In the genomic region with DNA sequence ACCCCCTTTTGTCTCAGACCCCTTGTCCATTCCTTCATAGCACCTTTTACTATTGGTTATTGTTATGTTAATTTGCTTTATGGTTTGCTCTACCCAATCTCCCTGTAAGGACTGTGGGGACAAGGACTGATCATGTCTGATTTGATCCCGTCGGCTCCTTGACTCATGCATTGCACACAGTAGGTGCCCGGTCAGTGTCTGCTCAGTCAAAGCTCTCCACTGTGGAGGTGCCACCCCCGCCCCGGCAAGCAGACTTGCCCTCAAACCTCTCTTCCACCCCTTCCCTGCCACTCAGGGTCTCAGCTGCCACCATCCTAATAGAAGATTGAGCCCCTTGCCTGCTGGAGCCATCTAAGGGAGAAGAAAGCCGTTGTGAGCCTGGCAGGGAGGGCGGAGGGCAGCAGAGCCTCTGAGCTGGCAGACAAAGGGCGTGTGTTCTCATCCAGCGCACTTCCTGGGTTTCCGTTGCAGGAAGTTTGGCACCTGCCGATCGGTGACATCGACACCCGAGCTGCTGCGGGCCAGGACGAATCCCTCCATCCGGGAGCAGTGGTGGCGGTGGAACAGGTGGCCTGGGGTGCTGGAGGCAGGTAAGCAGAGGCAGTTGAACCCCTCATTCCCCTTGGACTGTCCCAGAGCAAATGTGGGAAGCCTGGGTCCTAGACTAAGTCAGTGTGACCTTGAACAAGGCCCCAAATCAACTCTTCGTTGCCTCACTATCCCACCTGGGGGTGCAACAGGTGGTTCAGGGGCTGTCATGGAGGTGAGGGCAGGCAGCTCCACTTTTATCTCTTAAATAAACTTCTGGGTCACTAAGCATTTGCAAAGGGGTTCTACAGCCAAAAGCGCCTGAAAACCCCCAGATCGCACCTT, we compare ENCODE assay signal across 9 cellular contexts. TPM values are rescaled to one million over a fixed set of nuclear protein-coding genes. Genes with fewer than 3 reads are reported as not detected.
DNase-seq lines count a peak whose midpoint lies in the region; ATAC-seq and TF ChIP-seq lines count a peak whose summit lies in the region.
"Had no signal": no experiment of that assay in that cellular context is flagged by ENCODE, and none has a peak within 500 bp of the region (broad histone marks: within the 10 kb centered on the region; RNA-seq: fewer than 3 reads in every experiment).

No MANE protein-coding gene starts in this region.

- no peak overlapping the region for H3K4me3 Mint-ChIP-seq in activated CD4-positive, alpha-beta T cell treated with anti-CD3 and anti-CD28 coated beads for 36 hours
- H3K4me3 Mint-ChIP-seq in activated CD4-positive, alpha-beta T cell treated with anti-CD3 and anti-CD28 coated beads, Interleukin-2, amount 10 ng/mL, durations not matched to agents 24 days and 14 days = no peak overlapping the region

- H3K4me3 ChIP-seq in suprapubic skin = peak overlapping the region; percentile 14
- H3K4me3 ChIP-seq in BE2C (ENCODE audit: low read depth, low read length) = no peak overlapping the region
- H3K4me3 ChIP-seq: ovary had no signal

- H3K27me3 Mint-ChIP-seq in activated CD4-positive, alpha-beta T cell treated with anti-CD3 and anti-CD28 coated beads for 36 hours = peaks cover 28% of the 10 kb centered on the region
- peaks cover 47% of the 10 kb centered on the region for H3K27me3 Mint-ChIP-seq in activated CD4-positive, alpha-beta T cell treated with anti-CD3 and anti-CD28 coated beads, Interleukin-2, amount 10 ng/mL, durations not matched to agents 24 days and 14 days

- H3K27me3 ChIP-seq in suprapubic skin = peaks cover 7% of the 10 kb centered on the region
- peaks cover 6% of the 10 kb centered on the region; the same call in 1 of the 2 replicates for H3K27me3 ChIP-seq in BE2C
- H3K27me3 ChIP-seq: ovary had no signal

- H3K4me1 ChIP-seq in suprapubic skin = peaks cover 54% of the 10 kb centered on the region
- peaks cover 12% of the 10 kb centered on the region; the same call in 1 of the 2 replicates for H3K4me1 ChIP-seq in BE2C

- H3K9me3 Mint-ChIP-seq in activated CD4-positive, alpha-beta T cell treated with anti-CD3 and anti-CD28 coated beads for 36 hours (ENCODE audit: low read depth) = no peaks in the 10 kb centered on the region
- no peaks in the 10 kb centered on the region for H3K9me3 Mint-ChIP-seq in activated CD4-positive, alpha-beta T cell treated with anti-CD3 and anti-CD28 coated beads, Interleukin-2, amount 10 ng/mL, durations not matched to agents 24 days and 14 days

- TF ChIP-seq EP300 in suprapubic skin (IDR thresholded peaks at IDR 0.05) = no peak

- no peak for TF ChIP-seq POLR2A in suprapubic skin (IDR thresholded peaks at IDR 0.05)

- no peaks in the 10 kb centered on the region for H3K36me3 Mint-ChIP-seq in activated CD4-positive, alpha-beta T cell treated with anti-CD3 and anti-CD28 coated beads for 36 hours (ENCODE audit: low read depth)
- H3K36me3 Mint-ChIP-seq in activated CD4-positive, alpha-beta T cell treated with anti-CD3 and anti-CD28 coated beads, Interleukin-2, amount 10 ng/mL, durations not matched to agents 24 days and 14 days (ENCODE audit: low read depth) = no peaks in the 10 kb centered on the region

- CTCF ChIA-PET in activated CD4-positive, alpha-beta T cell treated with anti-CD3 and anti-CD28 coated beads for 36 hours (lab: Charles Lee) = interaction anchor here (0.6 kb wide), 1 partner anchor 10 kb away, joined by 4 read pairs; no protein-coding TSS in a partner anchor

- POLR2A ChIA-PET in activated CD4-positive, alpha-beta T cell treated with anti-CD3 and anti-CD28 coated beads for 36 hours (lab: Charles Lee) = interaction anchor here (0.7 kb wide), 1 partner anchor 194 kb away, joined by 3 read pairs; no protein-coding TSS in a partner anchor

- H3K36me3 ChIP-seq in suprapubic skin = no peaks in the 10 kb centered on the region
- H3K36me3 ChIP-seq in BE2C = no peaks in the 10 kb centered on the region
- H3K36me3 ChIP-seq: ovary had no signal

- intact Hi-C loops in activated CD4-positive, alpha-beta T cell treated with anti-CD3 and anti-CD28 coated beads for 36 hours (cut with DNase I, micrococcal nuclease) = no loop called here
- intact Hi-C loops in activated CD4-positive, alpha-beta T cell treated with anti-CD3 and anti-CD28 coated beads, Interleukin-2, amount 10 ng/mL, durations not matched to agents 24 days and 14 days (cut with micrococcal nuclease) = no loop called here

- TF ChIP-seq CTCF in suprapubic skin (IDR thresholded peaks at IDR 0.05) (no peak), BE2C (IDR thresholded peaks at IDR 0.05; ENCODE audit: low read depth, low read length) (no peak)

- peaks cover 8% of the 10 kb centered on the region for H3K4me1 Mint-ChIP-seq in activated CD4-positive, alpha-beta T cell treated with anti-CD3 and anti-CD28 coated beads for 36 hours
- peaks cover 5% of the 10 kb centered on the region for H3K4me1 Mint-ChIP-seq in activated CD4-positive, alpha-beta T cell treated with anti-CD3 and anti-CD28 coated beads, Interleukin-2, amount 10 ng/mL, durations not matched to agents 24 days and 14 days

- no peak overlapping the region for H3K27ac Mint-ChIP-seq in activated CD4-positive, alpha-beta T cell treated with anti-CD3 and anti-CD28 coated beads for 36 hours
- no peak overlapping the region for H3K27ac Mint-ChIP-seq in activated CD4-positive, alpha-beta T cell treated with anti-CD3 and anti-CD28 coated beads, Interleukin-2, amount 10 ng/mL, durations not matched to agents 24 days and 14 days

- peak overlapping the region; percentile 41 for H3K27ac ChIP-seq in suprapubic skin

- no peaks in the 10 kb centered on the region for H3K9me3 ChIP-seq in suprapubic skin
- H3K9me3 ChIP-seq in BE2C = no peaks in the 10 kb centered on the region
- H3K9me3 ChIP-seq: ovary had no signal

- ATAC-seq in activated CD4-positive, alpha-beta T cell treated with anti-CD3 and anti-CD28 coated beads for 36 hours = no peak
- ATAC-seq in HG03432 (IDR thresholded peaks at IDR 0.05; ENCODE audit: unreplicated experiment) = no peak

- WGBS in suprapubic skin = 56% methylated on average over 8 of the region's 21 CpGs

- DNase-seq in activated CD4-positive, alpha-beta T cell treated with anti-CD3 and anti-CD28 coated beads for 36 hours = peak; percentile 34
- DNase-seq in activated CD4-positive, alpha-beta T cell treated with anti-CD3 and anti-CD28 coated beads, Interleukin-2, amount 10 ng/mL, durations not matched to agents 24 days and 14 days = no peak
- DNase-seq in RKO (ENCODE audit: low spot score) (peak; percentile 28), globus pallidus (ENCODE audit: low spot score) (peak; percentile 34), suprapubic skin (ENCODE audit: low spot score in 2 of 2) (no peak), BE2C (no peak)
- DNase-seq in activated CD4-positive, CD25-positive, alpha-beta regulatory T cell (lab: John Stamatoyannopoulos, UW) = no peak
- DNase-seq: ovary had no signal

RNA-seq across cellular contexts. Expression of a gene that starts 2.2 kb away (rescaled TPM):
- under 1 TPM in 1 of 2 experiments, not detected in 1; 0.09 TPM for total RNA-seq in activated CD4-positive, alpha-beta T cell treated with anti-CD3 and anti-CD28 coated beads for 36 hours
- not detected in 2 replicates for total RNA-seq in activated CD4-positive, alpha-beta T cell treated with anti-CD3 and anti-CD28 coated beads, Interleukin-2, amount 10 ng/mL, durations not matched to agents 24 days and 14 days
- 10 to 100 TPM; 24.7 to 43.0 (median 27.4) TPM for total RNA-seq in suprapubic skin
- polyA plus RNA-seq in BE2C (2012; ENCODE audit: insufficient read depth, insufficient read length, low read depth) = 31.4 TPM

RNA-seq across cellular contexts. Expression of a gene that starts 14.1 kb away (rescaled TPM):
- total RNA-seq in activated CD4-positive, alpha-beta T cell treated with anti-CD3 and anti-CD28 coated beads for 36 hours = not detected
- total RNA-seq in activated CD4-positive, alpha-beta T cell treated with anti-CD3 and anti-CD28 coated beads, Interleukin-2, amount 10 ng/mL, durations not matched to agents 24 days and 14 days = not detected in 2 replicates
- not detected for total RNA-seq in suprapubic skin
- not detected for polyA plus RNA-seq in BE2C (2012; ENCODE audit: insufficient read depth, insufficient read length, low read depth)
- total RNA-seq: ovary had no signal
- polyA plus RNA-seq: ovary had no signal

RNA-seq across cellular contexts. Expression of a gene that starts 20.3 kb away (rescaled TPM):
- total RNA-seq in activated CD4-positive, alpha-beta T cell treated with anti-CD3 and anti-CD28 coated beads for 36 hours = under 1 TPM; 0.82 to 0.86 TPM
- 1.4 and 1.5 TPM in 2 replicates for total RNA-seq in activated CD4-positive, alpha-beta T cell treated with anti-CD3 and anti-CD28 coated beads, Interleukin-2, amount 10 ng/mL, durations not matched to agents 24 days and 14 days
- total RNA-seq in suprapubic skin = 1 to 10 TPM; 1.3 to 4.3 (median 2.4) TPM
- polyA plus RNA-seq in BE2C (2012; ENCODE audit: insufficient read depth, insufficient read length, low read depth) = 1.4 TPM

RNA-seq across cellular contexts. Expression of a gene that starts 51.1 kb away (rescaled TPM):
- total RNA-seq in activated CD4-positive, alpha-beta T cell treated with anti-CD3 and anti-CD28 coated beads for 36 hours = 1 to 10 TPM; 1.4 to 1.9 TPM
- total RNA-seq in activated CD4-positive, alpha-beta T cell treated with anti-CD3 and anti-CD28 coated beads, Interleukin-2, amount 10 ng/mL, durations not matched to agents 24 days and 14 days = 1.5 TPM in 2 replicates
- total RNA-seq in suprapubic skin = 1 to 10 TPM in 2 of 4 donors, under 1 TPM in 2; 0.68 to 3.2 (median 1.3) TPM
- polyA plus RNA-seq in BE2C (2012; ENCODE audit: insufficient read depth, insufficient read length, low read depth) = 1.5 TPM

Comparison
In these comparisons a context has a peak if more than half of its experiments do, and no peak if none do; other contexts are left out.
1. DNase-seq: peak in activated CD4-positive, alpha-beta T cell treated with anti-CD3 and anti-CD28 coated beads for 36 hours (single experiment), RKO (single experiment) and globus pallidus (single experiment); none in activated CD4-positive, alpha-beta T cell treated with anti-CD3 and anti-CD28 coated beads, Interleukin-2, amount 10 ng/mL, durations not matched to agents 24 days and 14 days (single experiment), suprapubic skin (0 of 2), BE2C (single experiment) and activated CD4-positive, CD25-positive, alpha-beta regulatory T cell (0 of 4).
2. RNA of a gene that starts 2.2 kb away (total RNA-seq): 24.7 to 43.0 TPM in suprapubic skin; 0.09 TPM in activated CD4-positive, alpha-beta T cell treated with anti-CD3 and anti-CD28 coated beads for 36 hours and not detected in activated CD4-positive, alpha-beta T cell treated with anti-CD3 and anti-CD28 coated beads, Interleukin-2, amount 10 ng/mL, durations not matched to agents 24 days and 14 days; every median in the first group is over 10 times any median in the second.